8 cellular contexts compared by ENCODE assay signal in the genomic region with DNA sequence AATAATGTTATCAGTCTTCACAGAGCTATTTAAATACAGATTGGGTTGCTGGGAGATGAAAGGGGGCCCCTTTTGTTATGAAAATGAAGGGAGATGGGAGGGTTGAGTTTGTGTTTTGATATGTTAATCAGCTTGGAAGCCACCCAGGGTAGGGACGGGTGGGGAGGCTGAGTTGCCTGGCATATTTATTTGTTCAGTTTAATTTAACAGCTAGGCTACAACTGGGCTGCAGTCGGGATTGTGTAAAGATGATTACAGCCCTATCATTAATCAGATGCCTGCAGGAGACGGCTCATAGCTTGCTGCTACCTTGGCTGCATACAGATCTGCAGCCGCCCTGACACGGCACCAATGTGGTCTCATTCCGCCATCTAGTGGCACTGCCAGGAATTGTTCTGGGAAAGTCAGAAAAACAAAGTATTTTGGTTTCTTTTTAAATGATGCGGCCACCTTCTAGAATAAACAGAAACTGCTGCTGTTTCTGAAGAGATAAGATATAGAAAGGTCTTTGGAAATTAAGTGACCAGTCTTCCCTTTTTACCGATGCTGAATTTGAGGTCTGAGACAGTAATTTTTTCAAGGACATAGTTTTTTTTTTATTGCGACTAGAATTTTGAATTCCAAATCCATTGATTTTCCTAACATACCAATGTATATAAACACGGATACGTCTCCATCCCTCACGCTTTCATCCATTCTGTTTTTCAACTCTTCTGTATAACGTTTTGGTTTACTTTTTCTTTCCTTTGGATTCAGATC.
DNase-seq lines count a peak whose midpoint lies in the region; ATAC-seq and TF ChIP-seq lines count a peak whose summit lies in the region.

No MANE protein-coding gene starts in this region.

- H3K4ac ChIP-seq in trophoblast cell (ENCODE audit: low read depth, low read length), result no peak overlapping the region

- no peaks in the 10 kb centered on the region for H3K36me3 Mint-ChIP-seq in activated naive CD8-positive, alpha-beta T cell
- no peaks in the 10 kb centered on the region for H3K36me3 Mint-ChIP-seq in type B pancreatic cell

- H3K4me3 Mint-ChIP-seq in activated naive CD8-positive, alpha-beta T cell, result peak overlapping the region; percentile 33
- peak overlapping the region; percentile 62 for H3K4me3 Mint-ChIP-seq in type B pancreatic cell

- H3K14ac ChIP-seq in trophoblast cell (ENCODE audit: low read length), result no peak overlapping the region

- peak; percentile 64 for TF ChIP-seq CTCF in HL-60 (IDR thresholded peaks at IDR 0.05; ENCODE audit: insufficient read depth, low read length)
- peak; percentile 78 for TF ChIP-seq CTCF in cardiac muscle cell (IDR thresholded peaks at IDR 0.05; ENCODE audit: low read depth, low read length)
- TF ChIP-seq CTCF in type B pancreatic cell (conservative IDR thresholded peaks at IDR 0.05), result peak; percentile 98

- no peak overlapping the region for H2BK12ac ChIP-seq in trophoblast cell (ENCODE audit: low read length)

- H3K4me1 Mint-ChIP-seq in activated naive CD8-positive, alpha-beta T cell (ENCODE audit: low read depth), result peaks cover 7% of the 10 kb centered on the region
- H3K4me1 Mint-ChIP-seq in type B pancreatic cell (ENCODE audit: unreplicated experiment), result peaks cover 11% of the 10 kb centered on the region

- H3K4me3 ChIP-seq in HL-60 (replicated peaks; ENCODE audit: insufficient read depth, low read length), result no peak overlapping the region
- H3K4me3 ChIP-seq in SJSA1, result no peak overlapping the region
- no peak overlapping the region for H3K4me3 ChIP-seq in cardiac muscle cell
- no peak overlapping the region for H3K4me3 ChIP-seq in trophoblast cell (ENCODE audit: low read depth, low read length)

- no CpG with 5 or more reads among the region's 13 CpGs for WGBS in trophoblast cell (ENCODE audit: extremely low coverage, insufficient coverage, insufficient read length)

- H3K9me3 ChIP-seq in SJSA1 (replicated peaks) (no peaks in the 10 kb centered on the region), cardiac muscle cell (ENCODE audit: low read depth) (no peaks in the 10 kb centered on the region), trophoblast cell (ENCODE audit: insufficient read depth, low read depth, low read length) (peaks cover 4% of the 10 kb centered on the region)

- no peak overlapping the region for H2AFZ ChIP-seq in trophoblast cell (ENCODE audit: insufficient read depth, low read length, poor library complexity)

- no peaks in the 10 kb centered on the region for H3K9me3 Mint-ChIP-seq in activated naive CD8-positive, alpha-beta T cell (ENCODE audit: low read depth)
- no peaks in the 10 kb centered on the region for H3K9me3 Mint-ChIP-seq in type B pancreatic cell

- H3K27me3 Mint-ChIP-seq in activated naive CD8-positive, alpha-beta T cell, result peaks cover 28% of the 10 kb centered on the region
- H3K27me3 Mint-ChIP-seq in type B pancreatic cell, result peaks cover 57% of the 10 kb centered on the region

- H3K27ac ChIP-seq in HL-60 (replicated peaks), result no peak overlapping the region
- H3K27ac ChIP-seq in SJSA1, result no peak overlapping the region
- H3K27ac ChIP-seq in cardiac muscle cell, result no peak overlapping the region
- no peak overlapping the region for H3K27ac ChIP-seq in trophoblast cell (ENCODE audit: low read depth, low read length)

- H3K23ac ChIP-seq in trophoblast cell (ENCODE audit: low read length), result no peak overlapping the region

- H2AK5ac ChIP-seq in trophoblast cell (ENCODE audit: low read length), result no peak overlapping the region

- H3K27me3 ChIP-seq in HL-60 (ENCODE audit: insufficient read depth, poor library complexity, severe bottlenecking) (no peaks in the 10 kb centered on the region), SJSA1 (replicated peaks) (no peaks in the 10 kb centered on the region), cardiac muscle cell (peaks cover 24% of the 10 kb centered on the region), trophoblast cell (ENCODE audit: insufficient read depth, low read length) (no peaks in the 10 kb centered on the region)

- no peak overlapping the region for H3K9ac ChIP-seq in trophoblast cell (ENCODE audit: low read length)

- H3K36me3 ChIP-seq in SJSA1 (no peaks in the 10 kb centered on the region), cardiac muscle cell (no peaks in the 10 kb centered on the region), trophoblast cell (ENCODE audit: control insufficient read depth in 1 of 2, insufficient read depth in 2 of 2, low read length in 2 of 2) (no peaks in the 10 kb centered on the region)

- H3K4me1 ChIP-seq in SJSA1 (replicated peaks) (no peaks in the 10 kb centered on the region), cardiac muscle cell (ENCODE audit: low read depth) (no peaks in the 10 kb centered on the region), trophoblast cell (ENCODE audit: control insufficient read depth in 1 of 2, insufficient read depth in 2 of 2, low read length in 2 of 2) (no peaks in the 10 kb centered on the region)

- no peak overlapping the region for H2BK120ac ChIP-seq in trophoblast cell (ENCODE audit: insufficient read depth, low read length, poor library complexity)

- H3K27ac Mint-ChIP-seq in activated naive CD8-positive, alpha-beta T cell, result no peak overlapping the region
- H3K27ac Mint-ChIP-seq in type B pancreatic cell, result peak overlapping the region; percentile 46

- DNase-seq in COLO829 (ENCODE audit: low spot score) (peak; percentile 37), HL-60 (ENCODE audit: low read depth in 1 of 2, low spot score in 1 of 2) (peak in 1 of 2 experiments; percentile 46), SJSA1 (ENCODE audit: low read depth in 1 of 2, low spot score in 2 of 2) (peak; percentile 42 to 54), cardiac muscle cell (ENCODE audit: low read depth in 1 of 2, low spot score in 1 of 2) (peak; percentile 73 to 74), trophoblast cell (peak; percentile 61 to 85), type B pancreatic cell (ENCODE audit: extremely low spot score, unreplicated experiment) (peak; percentile 77)

- no peak overlapping the region for H4K12ac ChIP-seq in trophoblast cell (ENCODE audit: low read depth, low read length)

- no peaks in the 10 kb centered on the region for H3K79me1 ChIP-seq in trophoblast cell (ENCODE audit: low read length)

- H3K79me2 ChIP-seq in trophoblast cell (ENCODE audit: control insufficient read depth, insufficient read depth, low read length, poor library complexity), result no peaks in the 10 kb centered on the region

- H2BK5ac ChIP-seq in trophoblast cell (ENCODE audit: low read depth, low read length, poor library complexity), result no peak overlapping the region

- no peak overlapping the region for H4K91ac ChIP-seq in trophoblast cell (ENCODE audit: low read depth, low read length)

- no peak overlapping the region for H3K4me2 ChIP-seq in trophoblast cell (ENCODE audit: low read length)

- no peak for ATAC-seq in GM21737 (IDR thresholded peaks at IDR 0.05; ENCODE audit: unreplicated experiment)

- no peak overlapping the region for H4K8ac ChIP-seq in trophoblast cell (ENCODE audit: low read depth, low read length)

- H3K18ac ChIP-seq in trophoblast cell (ENCODE audit: low read length), result no peak overlapping the region
